Comparison of ENCODE assay signal across 1 cellular context in the genomic region with DNA sequence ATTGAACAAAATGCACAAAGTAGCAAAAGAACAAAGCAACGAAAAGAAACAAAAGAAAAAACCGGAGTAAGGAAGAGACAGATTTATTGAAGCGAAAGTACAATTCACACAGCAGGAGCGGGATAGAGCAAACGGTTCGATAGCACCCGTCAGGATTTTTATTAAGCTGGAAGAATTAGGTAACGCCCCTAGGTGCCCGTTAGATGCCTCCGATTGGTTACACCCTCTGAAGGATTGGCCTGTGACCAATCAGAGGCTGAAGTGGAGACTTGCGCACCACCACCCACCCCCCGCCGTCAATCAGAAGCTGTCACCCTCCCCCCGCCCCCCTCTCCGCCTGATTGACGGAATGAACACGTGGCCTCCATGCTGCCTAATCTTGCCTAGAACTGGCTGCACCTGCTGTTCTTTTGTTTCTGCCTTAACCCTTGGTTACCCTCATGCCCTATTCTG.
TF ChIP-seq lines count a peak whose summit lies in the region.

No MANE protein-coding gene starts in this region.

TF ChIP-seq in HCT116, 20 proteins besides CTCF, POLR2A, EP300 and RAD21 (continued from another document):
- TF ChIP-seq, protein P1, sequence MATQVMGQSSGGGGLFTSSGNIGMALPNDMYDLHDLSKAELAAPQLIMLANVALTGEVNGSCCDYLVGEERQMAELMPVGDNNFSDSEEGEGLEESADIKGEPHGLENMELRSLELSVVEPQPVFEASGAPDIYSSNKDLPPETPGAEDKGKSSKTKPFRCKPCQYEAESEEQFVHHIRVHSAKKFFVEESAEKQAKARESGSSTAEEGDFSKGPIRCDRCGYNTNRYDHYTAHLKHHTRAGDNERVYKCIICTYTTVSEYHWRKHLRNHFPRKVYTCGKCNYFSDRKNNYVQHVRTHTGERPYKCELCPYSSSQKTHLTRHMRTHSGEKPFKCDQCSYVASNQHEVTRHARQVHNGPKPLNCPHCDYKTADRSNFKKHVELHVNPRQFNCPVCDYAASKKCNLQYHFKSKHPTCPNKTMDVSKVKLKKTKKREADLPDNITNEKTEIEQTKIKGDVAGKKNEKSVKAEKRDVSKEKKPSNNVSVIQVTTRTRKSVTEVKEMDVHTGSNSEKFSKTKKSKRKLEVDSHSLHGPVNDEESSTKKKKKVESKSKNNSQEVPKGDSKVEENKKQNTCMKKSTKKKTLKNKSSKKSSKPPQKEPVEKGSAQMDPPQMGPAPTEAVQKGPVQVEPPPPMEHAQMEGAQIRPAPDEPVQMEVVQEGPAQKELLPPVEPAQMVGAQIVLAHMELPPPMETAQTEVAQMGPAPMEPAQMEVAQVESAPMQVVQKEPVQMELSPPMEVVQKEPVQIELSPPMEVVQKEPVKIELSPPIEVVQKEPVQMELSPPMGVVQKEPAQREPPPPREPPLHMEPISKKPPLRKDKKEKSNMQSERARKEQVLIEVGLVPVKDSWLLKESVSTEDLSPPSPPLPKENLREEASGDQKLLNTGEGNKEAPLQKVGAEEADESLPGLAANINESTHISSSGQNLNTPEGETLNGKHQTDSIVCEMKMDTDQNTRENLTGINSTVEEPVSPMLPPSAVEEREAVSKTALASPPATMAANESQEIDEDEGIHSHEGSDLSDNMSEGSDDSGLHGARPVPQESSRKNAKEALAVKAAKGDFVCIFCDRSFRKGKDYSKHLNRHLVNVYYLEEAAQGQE (IDR thresholded peaks at IDR 0.05; ENCODE audit: low read depth): no peak
- TF ChIP-seq YY1 (IDR thresholded peaks at IDR 0.05; ENCODE audit: extremely low read depth, insufficient replicate concordance, low read depth, low read length): no peak
- no peak for TF ChIP-seq SIN3A (IDR thresholded peaks at IDR 0.05; ENCODE audit: low read depth)
- TF ChIP-seq ZNF274 (IDR thresholded peaks at IDR 0.05; ENCODE audit: low read depth, low read length): no peak
- TF ChIP-seq POLR2AphosphoS5 (IDR thresholded peaks at IDR 0.05; ENCODE audit: low read depth, low read length): peak; percentile 77
- TF ChIP-seq SRF (IDR thresholded peaks at IDR 0.05; ENCODE audit: low read depth): no peak
